12 cellular contexts compared by ENCODE assay signal in genomic region chr7:40827217-40828085, GRCh38.
DNase-seq lines count a peak whose midpoint lies in the region; ATAC-seq and TF ChIP-seq lines count a peak whose summit lies in the region.
"Had no signal": no experiment of that assay in that cellular context is flagged by ENCODE, and none has a peak within 500 bp of the region (broad histone marks: within the 10 kb centered on the region; RNA-seq: fewer than 3 reads in every experiment).

No MANE protein-coding gene starts in this region.

- H3K27me3 ChIP-seq in H9 (ENCODE audit: insufficient read depth, low read length) (no peaks in the 10 kb centered on the region), iPS-20b (ENCODE audit: insufficient read depth, low read length) (no peaks in the 10 kb centered on the region), stomach smooth muscle (ENCODE audit: control insufficient read depth in 1 of 2, insufficient read depth in 2 of 2, low read length in 2 of 2) (no peaks in the 10 kb centered on the region)

- H3K9ac ChIP-seq in H9 (ENCODE audit: extremely low read depth, insufficient read length, low read length) (no peak overlapping the region), iPS-20b (ENCODE audit: low read depth, low read length) (peak overlapping the region; percentile 45; the same call in 1 of the 2 replicates), stomach smooth muscle (ENCODE audit: low read length in 2 of 2) (no peak overlapping the region)

- H3K4ac ChIP-seq in H9 (ENCODE audit: low read depth, low read length), result no peak overlapping the region; the same call in 1 of the 2 replicates

- no peak overlapping the region for H2AK5ac ChIP-seq in H9 (ENCODE audit: insufficient read length, low read length)

- H2BK120ac ChIP-seq in H9 (ENCODE audit: low read depth, low read length, poor library complexity, severe bottlenecking), result no peak overlapping the region

- H2BK5ac ChIP-seq in H9 (ENCODE audit: insufficient read length, low read length), result no peak overlapping the region

- DNase-seq in H9 (no peak), astrocyte of the hippocampus (ENCODE audit: low read depth, low spot score) (peak; percentile 85), NCI-H526 (lab: John Stamatoyannopoulos, UW) (no peak), COLO668 (lab: John Stamatoyannopoulos, UW; ENCODE audit: unreplicated experiment) (no peak), NCI-H128 (lab: John Stamatoyannopoulos, UW; ENCODE audit: unreplicated experiment) (no peak)
- DNase-seq: activated CD4-positive, alpha-beta T cell treated with anti-CD3 and anti-CD28 coated beads, Interleukin-2, amount 50 U/mL, for 4 hours; caudate nucleus; GF-D8; substantia nigra had no signal

- no peak overlapping the region for H3K23ac ChIP-seq in H9 (ENCODE audit: insufficient read length, low read depth, low read length)

- H3K27me3 Mint-ChIP-seq in H9 (ENCODE audit: low read depth), result no peaks in the 10 kb centered on the region

- no CpG with 5 or more reads among the region's 10 CpGs for WGBS in H9 (ENCODE audit: extremely low coverage, insufficient read length, low lambda C conversion rate)

- no peak overlapping the region for H4K8ac ChIP-seq in H9 (replicated peaks; ENCODE audit: insufficient read length, low read depth, low read length)

- no peaks in the 10 kb centered on the region for H3K36me3 ChIP-seq in iPS-20b (ENCODE audit: insufficient read depth, low read depth, low read length)
- H3K36me3 ChIP-seq in stomach smooth muscle (ENCODE audit: control insufficient read depth in 2 of 2, insufficient read depth in 2 of 2, low read length in 2 of 2), result no peaks in the 10 kb centered on the region

- H3K4me1 Mint-ChIP-seq in H9, result peaks cover 33% of the 10 kb centered on the region in 2 experiments

- no peaks in the 10 kb centered on the region for H3K9me3 Mint-ChIP-seq in H9

- H3K56ac ChIP-seq in H9 (ENCODE audit: insufficient read length, low read depth, low read length), result no peak overlapping the region

- no peak for TF ChIP-seq CTCF in H9 (conservative IDR thresholded peaks at IDR 0.05)

- H3K9me3 ChIP-seq in H9 (ENCODE audit: control insufficient read depth, low read depth, low read length) (no peaks in the 10 kb centered on the region), iPS-20b (ENCODE audit: insufficient read depth, low read depth, low read length) (no peaks in the 10 kb centered on the region), stomach smooth muscle (ENCODE audit: control insufficient read depth in 2 of 2, low read length in 2 of 2) (no peaks in the 10 kb centered on the region)

- H2BK15ac ChIP-seq in H9 (ENCODE audit: low read depth, low read length), result no peak overlapping the region

- H2BK20ac ChIP-seq in H9 (ENCODE audit: low read depth, low read length, poor library complexity, severe bottlenecking), result peak overlapping the region; percentile 83

- H3T11ph ChIP-seq in H9 (ENCODE audit: low read length), result no peak overlapping the region

- peak overlapping the region; percentile 56 for H3K18ac ChIP-seq in H9 (ENCODE audit: insufficient read length, low read depth, low read length)

- no peak overlapping the region for H4K5ac ChIP-seq in H9 (ENCODE audit: insufficient read length, low read depth, low read length)

- ATAC-seq in GM21786 (IDR thresholded peaks at IDR 0.05; ENCODE audit: unreplicated experiment), result no peak

- no peaks in the 10 kb centered on the region for H3K79me1 ChIP-seq in H9 (ENCODE audit: insufficient read depth, low read depth, low read length, poor library complexity, severe bottlenecking)

- H3K4me1 ChIP-seq in H9 (ENCODE audit: insufficient read depth, low read length) (peaks cover 7% of the 10 kb centered on the region), iPS-20b (ENCODE audit: insufficient read depth, low read length) (peaks cover 13% of the 10 kb centered on the region; the same call in 1 of the 2 replicates), stomach smooth muscle (ENCODE audit: control insufficient read depth, insufficient read depth, low read length) (peaks cover 16% of the 10 kb centered on the region)

- H3K4me3 Mint-ChIP-seq in H9, result peak overlapping the region in 1 of 2 experiments; percentile 7; a peak in 1 of 5 replicates

- peak overlapping the region; percentile 52 for H2AFZ ChIP-seq in H9 (ENCODE audit: low read length)

- H3K4me3 ChIP-seq in iPS-20b (ENCODE audit: low read length), result no peak overlapping the region
- H3K4me3 ChIP-seq in stomach smooth muscle (ENCODE audit: low read length in 2 of 2), result peak overlapping the region in 1 of 2 donors; percentile 17

- no peak overlapping the region for H3K27ac ChIP-seq in H9 (ENCODE audit: insufficient read length, low read depth, low read length)
- H3K27ac ChIP-seq in iPS-20b (ENCODE audit: low read length), result no peak overlapping the region
- H3K27ac ChIP-seq in stomach smooth muscle (ENCODE audit: low read length), result peak overlapping the region; percentile 32

- no peaks in the 10 kb centered on the region for H3K23me2 ChIP-seq in H9 (ENCODE audit: insufficient read length, low read depth, low read length, poor library complexity, severe bottlenecking)

- no peak overlapping the region for H4K91ac ChIP-seq in H9 (ENCODE audit: insufficient read length, low read depth, low read length)

- H3K79me2 ChIP-seq in H9 (ENCODE audit: insufficient read depth, low read length), result no peaks in the 10 kb centered on the region

- H2BK12ac ChIP-seq in H9 (ENCODE audit: insufficient read length, low read depth, low read length), result no peak overlapping the region

- peak overlapping the region; percentile 59 to 95 (median 86) for H3K27ac Mint-ChIP-seq in H9

- H4K20me1 ChIP-seq in H9 (ENCODE audit: control insufficient read depth, insufficient read depth, insufficient read length), result no peaks in the 10 kb centered on the region

- no peaks in the 10 kb centered on the region; a peak in 1 of 7 replicates for H3K36me3 Mint-ChIP-seq in H9 (ENCODE audit: insufficient read depth in 1 of 3, low read depth in 3 of 3)

- H3K4me2 ChIP-seq in H9 (ENCODE audit: insufficient read depth, insufficient read length, low read length), result no peak overlapping the region

- H3K14ac ChIP-seq in H9 (ENCODE audit: insufficient read depth, low read length), result peak overlapping the region; percentile 71; the same call in 1 of the 2 replicates
